Comparison of ENCODE assay signal across 17 cellular contexts in genomic region chr6:87902383-87902782, GRCh38.
"Had no signal": no experiment of that assay in that cellular context is flagged by ENCODE, and none has a peak within 500 bp of the region (broad histone marks: within the 10 kb centered on the region; RNA-seq: fewer than 3 reads in every experiment).

No MANE protein-coding gene starts in this region.

- DNase-seq: activated CD4-positive, alpha-beta T cell treated with anti-CD3 and anti-CD28 coated beads for 48 hours; activated CD8-positive, alpha-beta memory T cell treated with anti-CD3 and anti-CD28 coated beads, Interleukin-2, amount 50 U/mL, for 48 hours; activated CD8-positive, alpha-beta T cell treated with anti-CD3 and anti-CD28 coated beads for 36 hours; activated naive CD8-positive, alpha-beta T cell treated with anti-CD3 and anti-CD28 coated beads for 36 hours; activated T-cell treated with anti-CD3 and anti-CD28 coated beads, Interleukin-2, amount 50 U/mL, for 72 hours; central memory CD4-positive, alpha-beta T cell; left ventricle myocardium inferior; mucosa of descending colon; naive thymus-derived CD8-positive, alpha-beta T cell; T-helper 17 cell had no signal

- H2AFZ ChIP-seq: parathyroid adenoma had no signal

- H3K27me3 ChIP-seq: esophagus muscularis mucosa, tibial nerve had no signal

- H3K79me2 ChIP-seq: parathyroid adenoma had no signal

- H3K36me3 ChIP-seq: esophagus muscularis mucosa, left ventricle myocardium inferior, tibial nerve had no signal

- H3K36me3 Mint-ChIP-seq: activated naive CD8-positive, alpha-beta T cell treated with anti-CD3 and anti-CD28 coated beads for 36 hours; brain; memory B cell; naive thymus-derived CD8-positive, alpha-beta T cell had no signal

- H3K9me3 ChIP-seq: esophagus muscularis mucosa, left ventricle myocardium inferior, mucosa of descending colon, tibial nerve had no signal

- H3K27me3 Mint-ChIP-seq: memory B cell, T-helper 17 cell had no signal

- H3K4me3 ChIP-seq: coronary artery, esophagus muscularis mucosa, left ventricle myocardium inferior, mucosa of descending colon, tibial nerve had no signal

- H3K4me3 Mint-ChIP-seq: activated CD8-positive, alpha-beta T cell treated with anti-CD3 and anti-CD28 coated beads for 36 hours; activated naive CD8-positive, alpha-beta T cell treated with anti-CD3 and anti-CD28 coated beads for 36 hours; activated T-cell treated with anti-CD3 and anti-CD28 coated beads, Interleukin-2, amount 50 U/mL, for 72 hours; brain; memory B cell; naive thymus-derived CD8-positive, alpha-beta T cell; stimulated activated effector memory CD8-positive, alpha-beta T cell treated with anti-CD3 and anti-CD28 coated beads, Interleukin-12 subunit alpha, Interleukin-12 subunit beta, amount 100 ng/mL, for 72 hours; T-helper 17 cell had no signal

- H3K27ac ChIP-seq: coronary artery, esophagus muscularis mucosa, left ventricle myocardium inferior, parathyroid adenoma, tibial nerve had no signal

- H3K9ac ChIP-seq: parathyroid adenoma had no signal

- H3K27ac Mint-ChIP-seq: activated CD8-positive, alpha-beta T cell treated with anti-CD3 and anti-CD28 coated beads for 36 hours; activated naive CD8-positive, alpha-beta T cell treated with anti-CD3 and anti-CD28 coated beads for 36 hours; activated T-cell treated with anti-CD3 and anti-CD28 coated beads, Interleukin-2, amount 50 U/mL, for 72 hours; memory B cell; stimulated activated effector memory CD8-positive, alpha-beta T cell treated with anti-CD3 and anti-CD28 coated beads, Interleukin-12 subunit alpha, Interleukin-12 subunit beta, amount 100 ng/mL, for 72 hours; T-helper 17 cell had no signal

- H3K9me3 Mint-ChIP-seq: activated CD8-positive, alpha-beta T cell treated with anti-CD3 and anti-CD28 coated beads for 36 hours; activated naive CD8-positive, alpha-beta T cell treated with anti-CD3 and anti-CD28 coated beads for 36 hours; activated T-cell treated with anti-CD3 and anti-CD28 coated beads, Interleukin-2, amount 50 U/mL, for 72 hours; memory B cell; naive thymus-derived CD8-positive, alpha-beta T cell; stimulated activated effector memory CD8-positive, alpha-beta T cell treated with anti-CD3 and anti-CD28 coated beads, Interleukin-12 subunit alpha, Interleukin-12 subunit beta, amount 100 ng/mL, for 72 hours had no signal

- H3K4me1 ChIP-seq: left ventricle myocardium inferior, parathyroid adenoma, tibial nerve had no signal

- ATAC-seq: activated CD8-positive, alpha-beta T cell treated with anti-CD3 and anti-CD28 coated beads for 36 hours; activated T-cell treated with anti-CD3 and anti-CD28 coated beads, Interleukin-2, amount 50 U/mL, for 72 hours; mucosa of descending colon; naive thymus-derived CD8-positive, alpha-beta T cell; stimulated activated effector memory CD8-positive, alpha-beta T cell treated with anti-CD3 and anti-CD28 coated beads, Interleukin-12 subunit alpha, Interleukin-12 subunit beta, amount 100 ng/mL, for 72 hours; T-helper 17 cell had no signal
